ENCODE assay signal across 8 cellular contexts in genomic region chr9:38160613-38161215, GRCh38.
A peak's percentile ranks its signal among the peaks of the same experiment; 100 is the strongest.
DNase-seq lines count a peak whose midpoint lies in the region; ATAC-seq and TF ChIP-seq lines count a peak whose summit lies in the region.

No MANE protein-coding gene starts in this region.

- peak; percentile 39 for ATAC-seq in lung (ENCODE audit: insufficient read depth, low FRiP score)

- DNase-seq in NOMO-1 (lab: John Stamatoyannopoulos, UW; ENCODE audit: unreplicated experiment in 2 of 2), result peak; percentile 1 to 14
- DNase-seq in NOMO-1 treated with dmso at 0.1 percent for 144 hours (lab: John Stamatoyannopoulos, UW; ENCODE audit: unreplicated experiment), result no peak
- DNase-seq in NCI-H146 treated with DMSO at 0.1 percent for 48 hours (lab: John Stamatoyannopoulos, UW; ENCODE audit: unreplicated experiment), result peak; percentile 21
- peak; percentile 79 for DNase-seq in activated CD4-positive, alpha-beta T cell treated with anti-CD3 and anti-CD28 coated beads for 48 hours
- peak; percentile 84 for DNase-seq in dermis blood vessel endothelial cell
- DNase-seq in lung (ENCODE audit: low spot score), result peak; percentile 57
- DNase-seq in stimulated activated CD8-positive, alpha-beta memory T cell treated with anti-CD3 and anti-CD28 coated beads, Interleukin-4, amount 100 ng/mL, for 1 hour (ENCODE audit: low read depth in 2 of 2, low spot score in 1 of 2), result peak; percentile 21 to 26
- no peak for DNase-seq in NCI-H2107 (lab: John Stamatoyannopoulos, UW)

- peak; percentile 58 for TF ChIP-seq CTCF in lung (IDR thresholded peaks at IDR 0.05; ENCODE audit: control extremely low read depth, extremely low read depth)

- no peaks in the 10 kb centered on the region for H3K36me3 ChIP-seq in lung (ENCODE audit: control insufficient read depth in 2 of 2, insufficient read depth in 2 of 2, low read length in 2 of 2)

- H3K4me3 ChIP-seq in lung, result no peak overlapping the region

- WGBS in lung, 2 donors, result 51 to 54% methylated on average over 9 of the region's 9 CpGs

- H3K4me1 ChIP-seq in lung (ENCODE audit: control insufficient read depth in 2 of 2, insufficient read depth in 2 of 2, low read length in 2 of 2), result no peaks in the 10 kb centered on the region

- no peak overlapping the region for H3K27ac ChIP-seq in lung (ENCODE audit: low read depth in 1 of 2, low read length in 1 of 2)

- H3K27me3 ChIP-seq in lung (ENCODE audit: control insufficient read depth, insufficient read depth), result no peaks in the 10 kb centered on the region

- H3K9me3 ChIP-seq in lung (ENCODE audit: control insufficient read depth in 2 of 2, insufficient read depth in 1 of 2, low read length in 1 of 2), result no peaks in the 10 kb centered on the region

Comparison
In these comparisons a context has a peak if more than half of its experiments do, and no peak if none do; other contexts are left out.
1. DNase-seq: peak in NOMO-1 (2 of 2), NCI-H146 treated with DMSO at 0.1 percent for 48 hours (single experiment), activated CD4-positive, alpha-beta T cell treated with anti-CD3 and anti-CD28 coated beads for 48 hours (single experiment), dermis blood vessel endothelial cell (single experiment), lung (single experiment) and stimulated activated CD8-positive, alpha-beta memory T cell treated with anti-CD3 and anti-CD28 coated beads, Interleukin-4, amount 100 ng/mL, for 1 hour (2 of 2); none in NOMO-1 treated with dmso at 0.1 percent for 144 hours (single experiment) and NCI-H2107 (single experiment).